In the genomic region with DNA sequence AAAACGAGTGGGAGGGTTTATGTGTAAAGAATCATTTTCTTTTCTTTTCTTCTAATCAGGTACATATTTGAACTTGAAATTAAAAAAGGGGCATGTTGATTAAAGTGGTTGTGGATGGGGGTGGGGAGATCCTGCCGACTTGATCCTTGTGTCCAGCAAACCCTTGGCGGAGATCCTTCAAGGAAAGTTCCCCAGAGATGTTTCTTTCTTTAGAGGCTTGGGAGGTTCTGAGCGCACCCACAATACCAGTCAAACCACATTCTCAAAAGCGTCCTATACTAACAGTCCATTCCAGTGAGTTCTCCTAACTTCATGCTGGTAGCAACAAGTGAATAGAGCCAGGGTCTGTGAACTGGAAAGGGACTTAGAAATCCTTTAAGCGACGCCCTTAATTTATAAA, we compare ENCODE assay signal across 16 cellular contexts. TPM values are rescaled to one million over a fixed set of nuclear protein-coding genes. Genes with fewer than 3 reads are reported as not detected.
"Had no signal": no experiment of that assay in that cellular context is flagged by ENCODE, and none has a peak within 500 bp of the region (broad histone marks: within the 10 kb centered on the region; RNA-seq: fewer than 3 reads in every experiment).

No MANE protein-coding gene starts in this region.

- H3K9me3 ChIP-seq: left ventricle myocardium inferior, neutrophil, right atrium auricular region had no signal

- H3K4me3 Mint-ChIP-seq: activated CD8-positive, alpha-beta memory T cell treated with anti-CD3 and anti-CD28 coated beads, Interleukin-2, amount 10 ng/mL, durations not matched to agents 7 days and 5 days; activated naive CD8-positive, alpha-beta T cell; activated T-cell treated with anti-CD3 and anti-CD28 coated beads, Interleukin-2, amount 50 U/mL, for 24 hours had no signal

- H3K4me1 Mint-ChIP-seq: activated CD8-positive, alpha-beta memory T cell treated with anti-CD3 and anti-CD28 coated beads, Interleukin-2, amount 10 ng/mL, durations not matched to agents 7 days and 5 days had no signal

- H3K27ac ChIP-seq: brain microvascular endothelial cell, left ventricle myocardium inferior, neutrophil, right atrium auricular region, skin epidermis had no signal

- DNase-seq: activated CD4-positive, alpha-beta T cell treated with anti-CD3 and anti-CD28 coated beads, Interleukin-2, amount 50 U/mL, for 4 hours; activated CD4-positive, CD25-positive, alpha-beta regulatory T cell treated with anti-CD3 and anti-CD28 coated beads, Interleukin-2, amount 50 U/mL, for 72 hours; activated CD8-positive, alpha-beta memory T cell treated with anti-CD3 and anti-CD28 coated beads, Interleukin-2, amount 10 ng/mL, durations not matched to agents 7 days and 5 days; activated gamma-delta T cell; activated T-cell treated with anti-CD3 and anti-CD28 coated beads, Interleukin-2, amount 50 U/mL, for 24 hours; amygdala; brain microvascular endothelial cell; dermis blood vessel endothelial cell; glutamatergic neuron; left ventricle myocardium inferior; mesenchymal stem cell had no signal

- H3K27me3 ChIP-seq: brain microvascular endothelial cell, neutrophil, right atrium auricular region had no signal

- H3K36me3 Mint-ChIP-seq: activated CD8-positive, alpha-beta memory T cell treated with anti-CD3 and anti-CD28 coated beads, Interleukin-2, amount 10 ng/mL, durations not matched to agents 7 days and 5 days; activated naive CD8-positive, alpha-beta T cell had no signal

- ATAC-seq: activated CD8-positive, alpha-beta memory T cell treated with anti-CD3 and anti-CD28 coated beads, Interleukin-2, amount 10 ng/mL, durations not matched to agents 7 days and 5 days had no signal

- H3K4me3 ChIP-seq: left ventricle myocardium inferior, right atrium auricular region, skin epidermis had no signal

- H3K27me3 Mint-ChIP-seq: activated CD8-positive, alpha-beta memory T cell treated with anti-CD3 and anti-CD28 coated beads, Interleukin-2, amount 10 ng/mL, durations not matched to agents 7 days and 5 days; activated naive CD8-positive, alpha-beta T cell; activated T-cell treated with anti-CD3 and anti-CD28 coated beads, Interleukin-2, amount 50 U/mL, for 24 hours had no signal

- H3K36me3 ChIP-seq: brain microvascular endothelial cell, left ventricle myocardium inferior, neutrophil, right atrium auricular region had no signal

- H3K4me1 ChIP-seq: left ventricle myocardium inferior, right atrium auricular region had no signal

- H3K9me3 Mint-ChIP-seq: activated T-cell treated with anti-CD3 and anti-CD28 coated beads, Interleukin-2, amount 50 U/mL, for 24 hours had no signal

- H3K27ac Mint-ChIP-seq: activated CD8-positive, alpha-beta memory T cell treated with anti-CD3 and anti-CD28 coated beads, Interleukin-2, amount 10 ng/mL, durations not matched to agents 7 days and 5 days; activated naive CD8-positive, alpha-beta T cell; activated T-cell treated with anti-CD3 and anti-CD28 coated beads, Interleukin-2, amount 50 U/mL, for 24 hours had no signal

RNA-seq across cellular contexts. Expression of a gene that starts 49.2 kb away (rescaled TPM):
- total RNA-seq: activated CD8-positive, alpha-beta memory T cell treated with anti-CD3 and anti-CD28 coated beads, Interleukin-2, amount 10 ng/mL, durations not matched to agents 7 days and 5 days; myocyte had no signal
